In the genomic region with DNA sequence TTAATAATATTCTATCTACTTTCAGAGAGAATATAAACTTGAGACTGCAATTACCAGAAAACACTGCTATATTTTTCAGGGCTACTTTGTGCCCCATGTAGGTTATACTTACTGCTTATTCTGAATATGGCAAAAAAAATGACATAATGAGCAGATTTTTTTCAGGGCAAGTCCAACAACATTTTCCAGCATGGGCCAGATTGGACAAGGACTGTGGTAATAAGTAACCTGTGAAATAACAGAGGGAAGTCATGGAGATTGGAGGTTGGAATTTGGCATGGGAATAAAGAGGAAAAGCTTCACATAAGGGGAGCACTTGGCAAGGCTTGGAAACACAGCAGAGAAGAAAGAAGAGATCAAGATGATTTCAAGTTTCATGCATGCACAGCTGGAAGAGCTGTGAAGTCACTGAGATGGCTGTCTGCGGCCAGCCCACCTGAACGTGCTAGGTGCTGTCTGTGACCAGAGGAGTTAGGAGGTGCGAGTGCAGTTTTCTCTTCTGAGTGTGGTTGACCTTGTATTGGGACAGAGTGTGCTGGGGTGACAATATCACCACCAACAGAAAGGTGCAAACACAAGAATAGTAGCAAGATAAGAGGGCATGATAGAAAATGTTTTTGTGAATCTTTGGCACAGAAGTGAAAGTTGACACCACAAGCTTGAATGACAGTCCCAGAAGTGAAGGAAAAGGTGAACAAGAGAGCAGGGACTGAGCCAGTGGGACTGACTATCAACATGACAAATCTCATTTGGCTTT, we compare ENCODE assay signal across 1 cellular context.
TF ChIP-seq lines count a peak whose summit lies in the region.

No MANE protein-coding gene starts in this region.

TF ChIP-seq in HepG2, 621 proteins besides CTCF, POLR2A, EP300 and RAD21 (continued from another document):
- TF ChIP-seq, protein P1, sequence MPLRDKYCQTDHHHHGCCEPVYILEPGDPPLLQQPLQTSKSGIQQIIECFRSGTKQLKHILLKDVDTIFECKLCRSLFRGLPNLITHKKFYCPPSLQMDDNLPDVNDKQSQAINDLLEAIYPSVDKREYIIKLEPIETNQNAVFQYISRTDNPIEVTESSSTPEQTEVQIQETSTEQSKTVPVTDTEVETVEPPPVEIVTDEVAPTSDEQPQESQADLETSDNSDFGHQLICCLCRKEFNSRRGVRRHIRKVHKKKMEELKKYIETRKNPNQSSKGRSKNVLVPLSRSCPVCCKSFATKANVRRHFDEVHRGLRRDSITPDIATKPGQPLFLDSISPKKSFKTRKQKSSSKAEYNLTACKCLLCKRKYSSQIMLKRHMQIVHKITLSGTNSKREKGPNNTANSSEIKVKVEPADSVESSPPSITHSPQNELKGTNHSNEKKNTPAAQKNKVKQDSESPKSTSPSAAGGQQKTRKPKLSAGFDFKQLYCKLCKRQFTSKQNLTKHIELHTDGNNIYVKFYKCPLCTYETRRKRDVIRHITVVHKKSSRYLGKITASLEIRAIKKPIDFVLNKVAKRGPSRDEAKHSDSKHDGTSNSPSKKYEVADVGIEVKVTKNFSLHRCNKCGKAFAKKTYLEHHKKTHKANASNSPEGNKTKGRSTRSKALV (CRISPR knock-in tag; IDR thresholded peaks at IDR 0.05) = 0 out of 2 replicates have a peak, but pooled peaks have one; percentile 42
- 0 out of 2 replicates have a peak, but pooled peaks have one; percentile 4 for TF ChIP-seq HNF4A (CRISPR knock-in tag; IDR thresholded peaks at IDR 0.05)
- TF ChIP-seq ZSCAN21 (CRISPR knock-in tag; IDR thresholded peaks at IDR 0.05; ENCODE audit: borderline replicate concordance) = no peak
- TF ChIP-seq ZNF451 (CRISPR knock-in tag; IDR thresholded peaks at IDR 0.05) = no peak
- TF ChIP-seq, protein P2, sequence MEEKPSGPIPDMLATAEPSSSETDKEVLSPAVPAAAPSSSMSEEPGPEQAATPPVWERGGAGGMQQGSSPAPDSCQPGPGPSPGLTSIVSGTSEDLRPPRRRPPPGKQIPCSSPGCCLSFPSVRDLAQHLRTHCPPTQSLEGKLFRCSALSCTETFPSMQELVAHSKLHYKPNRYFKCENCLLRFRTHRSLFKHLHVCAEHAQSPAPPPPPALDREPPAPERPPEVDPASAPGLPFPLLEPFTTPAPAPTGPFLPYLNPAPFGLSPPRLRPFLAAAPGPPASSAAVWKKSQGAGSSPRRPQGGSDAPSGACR (CRISPR knock-in tag; IDR thresholded peaks at IDR 0.05) = no peak
- TF ChIP-seq SALL1 (CRISPR knock-in tag; IDR thresholded peaks at IDR 0.05) = peak; percentile 56
- TF ChIP-seq, protein P3, sequence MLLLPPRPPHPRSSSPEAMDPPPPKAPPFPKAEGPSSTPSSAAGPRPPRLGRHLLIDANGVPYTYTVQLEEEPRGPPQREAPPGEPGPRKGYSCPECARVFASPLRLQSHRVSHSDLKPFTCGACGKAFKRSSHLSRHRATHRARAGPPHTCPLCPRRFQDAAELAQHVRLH (CRISPR knock-in tag; IDR thresholded peaks at IDR 0.05; ENCODE audit: borderline replicate concordance, low read depth) = no peak
- TF ChIP-seq NR2F2 (IDR thresholded peaks at IDR 0.05; ENCODE audit: borderline replicate concordance, low read depth) = no peak
- peak; percentile 57; the same call in 1 of the 2 replicates for TF ChIP-seq SIX1 (CRISPR knock-in tag; IDR thresholded peaks at IDR 0.05; ENCODE audit: borderline replicate concordance)
- TF ChIP-seq TP53 (CRISPR knock-in tag; conservative IDR thresholded peaks at IDR 0.05) = no peak
- TF ChIP-seq YEATS4 (CRISPR knock-in tag; IDR thresholded peaks at IDR 0.05; ENCODE audit: borderline replicate concordance) = no peak
- no peak for TF ChIP-seq ZNF224 (CRISPR knock-in tag; IDR thresholded peaks at IDR 0.05)
- TF ChIP-seq, protein P4, sequence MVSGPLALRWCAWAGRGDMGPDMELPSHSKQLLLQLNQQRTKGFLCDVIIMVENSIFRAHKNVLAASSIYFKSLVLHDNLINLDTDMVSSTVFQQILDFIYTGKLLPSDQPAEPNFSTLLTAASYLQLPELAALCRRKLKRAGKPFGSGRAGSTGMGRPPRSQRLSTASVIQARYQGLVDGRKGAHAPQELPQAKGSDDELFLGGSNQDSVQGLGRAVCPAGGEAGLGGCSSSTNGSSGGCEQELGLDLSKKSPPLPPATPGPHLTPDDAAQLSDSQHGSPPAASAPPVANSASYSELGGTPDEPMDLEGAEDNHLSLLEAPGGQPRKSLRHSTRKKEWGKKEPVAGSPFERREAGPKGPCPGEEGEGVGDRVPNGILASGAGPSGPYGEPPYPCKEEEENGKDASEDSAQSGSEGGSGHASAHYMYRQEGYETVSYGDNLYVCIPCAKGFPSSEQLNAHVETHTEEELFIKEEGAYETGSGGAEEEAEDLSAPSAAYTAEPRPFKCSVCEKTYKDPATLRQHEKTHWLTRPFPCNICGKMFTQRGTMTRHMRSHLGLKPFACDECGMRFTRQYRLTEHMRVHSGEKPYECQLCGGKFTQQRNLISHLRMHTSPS (CRISPR knock-in tag; IDR thresholded peaks at IDR 0.05; ENCODE audit: low read depth) = 0 out of 2 replicates have a peak, but pooled peaks have one; percentile 6
- TF ChIP-seq HNRNPLL (IDR thresholded peaks at IDR 0.05; ENCODE audit: low read depth, low read length, poor library complexity, severe bottlenecking) = no peak
- TF ChIP-seq SP140L (CRISPR knock-in tag; IDR thresholded peaks at IDR 0.05; ENCODE audit: borderline replicate concordance) = no peak
- TF ChIP-seq KMT2B (CRISPR knock-in tag; IDR thresholded peaks at IDR 0.05) = no peak
- TF ChIP-seq, protein P5, sequence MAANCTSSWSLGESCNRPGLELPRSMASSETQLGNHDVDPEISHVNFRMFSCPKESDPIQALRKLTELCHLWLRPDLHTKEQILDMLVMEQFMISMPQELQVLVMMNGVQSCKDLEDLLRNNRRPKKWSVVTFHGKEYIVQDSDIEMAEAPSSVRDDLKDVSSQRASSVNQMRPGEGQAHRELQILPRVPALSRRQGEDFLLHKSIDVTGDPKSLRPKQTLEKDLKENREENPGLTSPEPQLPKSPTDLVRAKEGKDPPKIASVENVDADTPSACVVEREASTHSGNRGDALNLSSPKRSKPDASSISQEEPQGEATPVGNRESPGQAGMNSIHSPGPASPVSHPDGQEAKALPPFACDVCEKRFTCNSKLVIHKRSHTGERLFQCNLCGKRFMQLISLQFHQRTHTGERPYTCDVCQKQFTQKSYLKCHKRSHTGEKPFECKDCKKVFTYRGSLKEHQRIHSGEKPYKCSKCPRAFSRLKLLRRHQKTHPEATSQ (CRISPR knock-in tag; IDR thresholded peaks at IDR 0.05; ENCODE audit: borderline replicate concordance) = 0 out of 2 replicates have a peak, but pooled peaks have one; percentile 43
- TF ChIP-seq KDM5B (CRISPR knock-in tag; IDR thresholded peaks at IDR 0.05; ENCODE audit: borderline replicate concordance) = no peak
- TF ChIP-seq ZFP1 (CRISPR knock-in tag; IDR thresholded peaks at IDR 0.05) = no peak
- TF ChIP-seq, protein P6, sequence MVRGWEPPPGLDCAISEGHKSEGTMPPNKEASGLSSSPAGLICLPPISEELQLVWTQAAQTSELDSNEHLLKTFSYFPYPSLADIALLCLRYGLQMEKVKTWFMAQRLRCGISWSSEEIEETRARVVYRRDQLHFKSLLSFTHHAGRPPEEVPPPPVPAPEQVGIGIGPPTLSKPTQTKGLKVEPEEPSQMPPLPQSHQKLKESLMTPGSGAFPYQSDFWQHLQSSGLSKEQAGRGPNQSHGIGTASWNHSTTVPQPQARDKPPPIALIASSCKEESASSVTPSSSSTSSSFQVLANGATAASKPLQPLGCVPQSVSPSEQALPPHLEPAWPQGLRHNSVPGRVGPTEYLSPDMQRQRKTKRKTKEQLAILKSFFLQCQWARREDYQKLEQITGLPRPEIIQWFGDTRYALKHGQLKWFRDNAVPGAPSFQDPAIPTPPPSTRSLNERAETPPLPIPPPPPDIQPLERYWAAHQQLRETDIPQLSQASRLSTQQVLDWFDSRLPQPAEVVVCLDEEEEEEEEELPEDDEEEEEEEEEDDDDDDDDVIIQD (CRISPR knock-in tag; IDR thresholded peaks at IDR 0.05; ENCODE audit: low read depth) = no peak
- TF ChIP-seq ZNF3 (CRISPR knock-in tag; IDR thresholded peaks at IDR 0.05) = no peak
- 0 out of 2 replicates have a peak, but pooled peaks have one; percentile 45 for TF ChIP-seq ZNF136 (CRISPR knock-in tag; IDR thresholded peaks at IDR 0.05; ENCODE audit: low read depth)
- TF ChIP-seq HOXA3 (CRISPR knock-in tag; IDR thresholded peaks at IDR 0.05) = peak; percentile 30; the same call in 1 of the 2 replicates
- TF ChIP-seq ZNF713 (CRISPR knock-in tag; IDR thresholded peaks at IDR 0.05) = no peak
